Comparison of ENCODE assay signal across 20 cellular contexts in the genomic region with DNA sequence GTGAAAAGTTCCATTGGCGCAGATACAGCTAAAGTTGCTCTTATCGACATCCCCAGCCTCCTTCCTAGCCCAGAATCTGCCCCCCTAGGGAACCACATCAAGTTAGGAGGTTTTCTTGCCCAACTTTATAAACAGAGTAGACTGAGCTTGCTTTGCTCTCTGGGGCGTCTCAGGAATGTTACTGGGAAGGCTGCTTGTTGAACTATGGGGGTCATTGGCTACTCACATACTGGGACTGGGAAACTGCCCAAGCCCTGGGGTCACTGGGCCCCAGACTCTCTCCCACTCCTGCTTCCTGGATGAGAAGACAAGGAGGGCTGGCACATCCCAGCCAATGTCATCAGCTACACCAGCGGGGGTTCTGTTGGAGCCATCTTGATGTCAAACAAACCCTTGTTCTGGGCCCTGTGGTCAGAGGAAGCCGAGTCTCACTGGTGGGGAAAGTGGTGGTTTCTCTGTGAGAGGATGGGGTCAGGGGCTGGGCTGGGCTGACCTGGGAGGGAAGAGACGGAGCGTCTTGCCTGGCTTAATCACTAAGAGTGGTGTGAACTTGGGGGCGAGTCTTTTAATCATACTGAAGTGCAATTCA. TPM values are rescaled to one million over a fixed set of nuclear protein-coding genes. Genes with fewer than 3 reads are reported as not detected.
A peak's percentile ranks its signal among the peaks of the same experiment; 100 is the strongest.
DNase-seq lines count a peak whose midpoint lies in the region; ATAC-seq and TF ChIP-seq lines count a peak whose summit lies in the region.
"Had no signal": no experiment of that assay in that cellular context is flagged by ENCODE, and none has a peak within 500 bp of the region (broad histone marks: within the 10 kb centered on the region; RNA-seq: fewer than 3 reads in every experiment).

No MANE protein-coding gene starts in this region.

- TF ChIP-seq POLR2A in tibial nerve (IDR thresholded peaks at IDR 0.05), result no peak

- CTCF ChIA-PET in Caco-2 (lab: Charles Lee), result interaction anchor here (0.7 to 1.4 kb wide), 4 partner anchors 9 to 204 kb away, joined by 3 to 8 read pairs (median 4); no protein-coding TSS in a partner anchor

- H2AFZ ChIP-seq in hepatocyte, result no peak overlapping the region

- H3K9me3 Mint-ChIP-seq in Caco-2 (ENCODE audit: unreplicated experiment), result no peaks in the 10 kb centered on the region
- H3K9me3 Mint-ChIP-seq in endodermal cell, result no peaks in the 10 kb centered on the region

- H3K9ac ChIP-seq in endodermal cell (ENCODE audit: extremely low read depth, low read length, poor library complexity, severe bottlenecking), result no peak overlapping the region
- H3K9ac ChIP-seq: BLaER1 treated with 17β-estradiol and CSF1 and Interleukin-3, amounts not matched to agents 10 nM and 100 nM had no signal

- H3K4me1 Mint-ChIP-seq in Caco-2 (ENCODE audit: low read depth, unreplicated experiment) (peaks cover 16% of the 10 kb centered on the region), endodermal cell (peaks cover 11% of the 10 kb centered on the region)
- H3K4me1 Mint-ChIP-seq: CD4-positive, alpha-beta memory T cell had no signal

- H3K9me3 ChIP-seq in Caco-2, result no peaks in the 10 kb centered on the region
- no peaks in the 10 kb centered on the region for H3K9me3 ChIP-seq in endodermal cell (ENCODE audit: control insufficient read depth, low read length)
- no peaks in the 10 kb centered on the region for H3K9me3 ChIP-seq in hepatocyte (ENCODE audit: low read depth)
- H3K9me3 ChIP-seq in tibial nerve, result no peaks in the 10 kb centered on the region
- H3K9me3 ChIP-seq: BLaER1 treated with 17β-estradiol and CSF1 and Interleukin-3, amounts not matched to agents 10 nM and 100 nM had no signal

- H3K4me1 ChIP-seq in Caco-2 (peaks cover 16% of the 10 kb centered on the region), endodermal cell (ENCODE audit: control insufficient read depth, insufficient read depth, low read length) (peaks cover 5% of the 10 kb centered on the region), hepatocyte (ENCODE audit: insufficient read depth) (peaks cover 9% of the 10 kb centered on the region), tibial nerve (peaks cover 0 to 21% (median 3%) of the 10 kb centered on the region in 4 donors)
- H3K4me1 ChIP-seq: BLaER1 treated with 17β-estradiol and CSF1 and Interleukin-3, amounts not matched to agents 10 nM and 100 nM had no signal

- no TSS peak for BruUV-seq in Caco-2 (replicated peaks; lab: Mats Ljungman, UMichigan)

- H3K27ac ChIP-seq in endodermal cell (ENCODE audit: low read depth, low read length) (no peak overlapping the region), hepatocyte (peak overlapping the region; percentile 79), tibial nerve (peak overlapping the region in 2 of 4 donors; percentile 8 to 32)
- H3K27ac ChIP-seq: BLaER1 treated with 17β-estradiol and CSF1 and Interleukin-3, amounts not matched to agents 10 nM and 100 nM had no signal

- H3K27me3 Mint-ChIP-seq in Caco-2 (ENCODE audit: insufficient read depth, unreplicated experiment), result peaks cover 2% of the 10 kb centered on the region
- no peaks in the 10 kb centered on the region for H3K27me3 Mint-ChIP-seq in endodermal cell (ENCODE audit: insufficient read depth)

- no peak for ATAC-seq in HG03175 (IDR thresholded peaks at IDR 0.05; ENCODE audit: unreplicated experiment)

- H3K36me3 Mint-ChIP-seq in Caco-2 (ENCODE audit: insufficient read depth, unreplicated experiment), result no peaks in the 10 kb centered on the region
- no peaks in the 10 kb centered on the region for H3K36me3 Mint-ChIP-seq in endodermal cell (ENCODE audit: low read depth)
- H3K36me3 Mint-ChIP-seq: CD4-positive, alpha-beta memory T cell had no signal

- H3K9me2 ChIP-seq in hepatocyte (replicated peaks; ENCODE audit: insufficient read depth), result no peaks in the 10 kb centered on the region

- 84 to 92% methylated on average over 4 to 8 of the region's 8 CpGs for WGBS in endodermal cell (ENCODE audit: insufficient coverage in 1 of 2, insufficient read length in 1 of 2), 2 experiments
- 71% methylated on average over 8 of the region's 8 CpGs for WGBS in hepatocyte (ENCODE audit: low lambda C conversion rate, missing lambda C conversion rate)
- WGBS in tibial nerve, 2 donors, result 38% methylated on average over 8 of the region's 8 CpGs

- TF ChIP-seq CTCF in Caco-2 (IDR thresholded peaks at IDR 0.05; ENCODE audit: insufficient read depth in 1 of 2, low read depth in 1 of 2, low read length in 1 of 2, severe bottlenecking in 1 of 2, unreplicated experiment in 1 of 2) (no peak), endodermal cell (conservative IDR thresholded peaks at IDR 0.05) (no peak), hepatocyte (IDR thresholded peaks at IDR 0.05; ENCODE audit: poor library complexity) (no peak), tibial nerve (IDR thresholded peaks at IDR 0.05) (no peak)

- H3K36me3 ChIP-seq in Caco-2 (ENCODE audit: control insufficient read depth, insufficient read depth, low read length) (no peaks in the 10 kb centered on the region), endodermal cell (ENCODE audit: control insufficient read depth, insufficient read depth, low read length) (no peaks in the 10 kb centered on the region), hepatocyte (replicated peaks; ENCODE audit: insufficient read depth, low read depth) (no peaks in the 10 kb centered on the region), tibial nerve (no peaks in the 10 kb centered on the region)
- H3K36me3 ChIP-seq: BLaER1 treated with 17β-estradiol and CSF1 and Interleukin-3, amounts not matched to agents 10 nM and 100 nM had no signal

- DNase-seq in Caco-2 (no peak), endodermal cell (no peak), hepatocyte (ENCODE audit: low spot score) (no peak), posterior vena cava (ENCODE audit: low spot score) (peak; percentile 68), tibial nerve (ENCODE audit: low spot score in 2 of 2) (no peak)
- no peak for DNase-seq in activated CD4-positive, alpha-beta T cell treated with anti-CD3 and anti-CD28 coated beads for 48 hours
- DNase-seq in stimulated activated CD4-positive, alpha-beta T cell treated with anti-CD3 and anti-CD28 coated beads, Interleukin-4, amount 100 ng/mL, for 4 hours, result no peak
- DNase-seq: 8988T; CD4-positive, alpha-beta memory T cell; DND-41; Karpas-422; MV-4-11; NCI-H1105 treated with DMSO at 0.1 percent for 48 hours; NCI-H526; SHP77 treated with DMSO at 0.1 percent for 48 hours had no signal

- POLR2A ChIA-PET in Caco-2 (lab: Charles Lee), result no interaction called here

- peak overlapping the region; percentile 65 for H3K4me2 ChIP-seq in hepatocyte
- H3K4me2 ChIP-seq: BLaER1 treated with 17β-estradiol and CSF1 and Interleukin-3, amounts not matched to agents 10 nM and 100 nM had no signal

- H3K4me3 Mint-ChIP-seq in Caco-2 (ENCODE audit: unreplicated experiment) (no peak overlapping the region), endodermal cell (no peak overlapping the region)
- H3K4me3 Mint-ChIP-seq: CD4-positive, alpha-beta memory T cell had no signal

- TF ChIP-seq EP300 in tibial nerve (IDR thresholded peaks at IDR 0.05), result no peak

- no peak overlapping the region for H3K4me3 ChIP-seq in Caco-2 (ENCODE audit: low read depth, low read length)
- no peak overlapping the region for H3K4me3 ChIP-seq in endodermal cell (ENCODE audit: low read length)
- H3K4me3 ChIP-seq in hepatocyte, result no peak overlapping the region
- no peak overlapping the region for H3K4me3 ChIP-seq in tibial nerve
- H3K4me3 ChIP-seq: BLaER1 treated with 17β-estradiol and CSF1 and Interleukin-3, amounts not matched to agents 10 nM and 100 nM had no signal

- no peaks in the 10 kb centered on the region for H3K79me2 ChIP-seq in hepatocyte

- no peaks in the 10 kb centered on the region for H4K20me1 ChIP-seq in hepatocyte (ENCODE audit: insufficient read depth, poor library complexity, severe bottlenecking)
- H4K20me1 ChIP-seq: BLaER1 treated with 17β-estradiol and CSF1 and Interleukin-3, amounts not matched to agents 10 nM and 100 nM had no signal

- H3K27ac Mint-ChIP-seq in Caco-2 (ENCODE audit: unreplicated experiment) (peak overlapping the region; percentile 65), endodermal cell (peak overlapping the region; percentile 6)

- no peaks in the 10 kb centered on the region for H3K27me3 ChIP-seq in Caco-2 (replicated peaks; ENCODE audit: control insufficient read depth, insufficient read depth, low read length)
- H3K27me3 ChIP-seq in endodermal cell (ENCODE audit: control insufficient read depth, insufficient read depth, low read length, poor library complexity, severe bottlenecking), result no peaks in the 10 kb centered on the region
- no peaks in the 10 kb centered on the region for H3K27me3 ChIP-seq in hepatocyte
- H3K27me3 ChIP-seq in tibial nerve, result no peaks in the 10 kb centered on the region
- H3K27me3 ChIP-seq: BLaER1 treated with 17β-estradiol and CSF1 and Interleukin-3, amounts not matched to agents 10 nM and 100 nM had no signal

- intact Hi-C loops in Caco-2 (cut with micrococcal nuclease; ENCODE audit: unreplicated experiment) (no loop called here), posterior vena cava (cut with DNase I) (no loop called here)

RNA-seq across cellular contexts. Expression of a gene that starts 26.0 kb away (rescaled TPM):
- not detected in 2 replicates for total RNA-seq in Caco-2 (2022)
- total RNA-seq in endodermal cell, result under 1 TPM in 1 of 2 donors, not detected in 1; 0.22 TPM
- polyA plus RNA-seq in endodermal cell (2013, experiment 1 of 2), result not detected
- polyA plus RNA-seq in endodermal cell (2013, experiment 2 of 2), result not detected
- total RNA-seq in hepatocyte, result not detected in 2 replicates
- not detected in 2 replicates for polyA plus RNA-seq in hepatocyte
- not detected for total RNA-seq in posterior vena cava
- not detected for total RNA-seq in tibial nerve
- total RNA-seq: CD4-positive, alpha-beta memory T cell; G401; H4; M059J had no signal
- polyA plus RNA-seq: CD4-positive, alpha-beta memory T cell had no signal

RNA-seq across cellular contexts. Expression of a gene that starts 51.7 kb away (rescaled TPM):
- total RNA-seq in Caco-2 (2022) (not detected in 2 replicates), endodermal cell (not detected), hepatocyte (not detected in 2 replicates), posterior vena cava (not detected), tibial nerve (not detected)
- not detected for polyA plus RNA-seq in endodermal cell (2013, experiment 1 of 2)
- not detected for polyA plus RNA-seq in endodermal cell (2013, experiment 2 of 2)
- polyA plus RNA-seq in hepatocyte, result not detected in 2 replicates
- total RNA-seq: CD4-positive, alpha-beta memory T cell; G401; H4; M059J had no signal
- polyA plus RNA-seq: CD4-positive, alpha-beta memory T cell had no signal
